In the genomic region with DNA sequence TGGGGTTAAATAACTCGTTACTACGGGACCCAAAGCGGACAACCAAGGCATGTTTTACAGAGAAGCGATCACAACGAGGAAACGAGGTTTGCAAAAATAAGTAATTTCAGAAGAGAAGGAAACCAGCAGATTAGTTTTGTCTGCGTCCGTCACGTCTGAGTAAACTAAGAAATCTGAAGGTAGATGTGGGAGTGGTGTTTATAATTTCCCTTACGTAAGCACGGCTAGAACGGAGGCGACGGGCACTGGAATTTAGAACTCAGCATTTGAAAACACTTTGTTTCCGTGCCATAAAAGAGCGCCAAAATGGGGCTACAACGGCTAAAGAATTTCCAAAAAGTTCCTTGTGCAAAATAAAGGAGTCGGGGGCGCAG, we compare ENCODE assay signal across 8 cellular contexts. TPM values are rescaled to one million over a fixed set of nuclear protein-coding genes. Genes with fewer than 3 reads are reported as not detected.
DNase-seq lines count a peak whose midpoint lies in the region; ATAC-seq, FAIRE-seq and TF ChIP-seq lines count a peak whose summit lies in the region.

No MANE protein-coding gene starts in this region.

- H3K23ac ChIP-seq in IMR-90 (ENCODE audit: low read depth, low read length), result 0 out of 2 replicates have a peak overlapping the region, but pooled peaks have one; percentile 21

- no peak overlapping the region for H3K18ac ChIP-seq in IMR-90 (ENCODE audit: low read depth, low read length)

- H2BK120ac ChIP-seq in IMR-90 (ENCODE audit: low read depth, low read length), result no peak overlapping the region

- WGBS in IMR-90 (ENCODE audit: extremely low coverage in 2 of 2, insufficient read length in 1 of 2), 2 experiments, result 0% methylated on average over 9 of the region's 19 CpGs; no CpG with 5 or more reads in 1 of the 2 experiments

- H2BK20ac ChIP-seq in IMR-90 (ENCODE audit: low read depth, low read length), result no peak overlapping the region

- no peak for FAIRE-seq in endothelial cell of umbilical vein (lab: Jason Lieb, UNC)

- TF ChIP-seq POLR2A in IMR-90 (IDR thresholded peaks at IDR 0.05; ENCODE audit: low read depth, low read length) (peak; percentile 0; the same call in 1 of the 2 replicates), endothelial cell of umbilical vein (IDR thresholded peaks at IDR 0.05; ENCODE audit: low read depth, low read length) (no peak)

- no peak overlapping the region for H2AK5ac ChIP-seq in IMR-90 (ENCODE audit: low read depth, low read length)

- H3K56ac ChIP-seq in IMR-90 (ENCODE audit: extremely low read depth, insufficient read depth, low read length), result peak overlapping the region; percentile 31

- BruUV-seq in IMR-90 (replicated peaks; lab: Mats Ljungman, UMichigan), result no TSS peak
- BruUV-seq in endothelial cell of umbilical vein (replicated peaks; lab: Mats Ljungman, UMichigan), result TSS peak; percentile 80

- no peaks in the 10 kb centered on the region; the same call in 1 of the 2 replicates for H3K9me1 ChIP-seq in IMR-90 (ENCODE audit: insufficient read depth, low read length)
- no peaks in the 10 kb centered on the region for H3K9me1 ChIP-seq in endothelial cell of umbilical vein (replicated peaks; ENCODE audit: control insufficient read depth, extremely low read depth, insufficient read depth, low read length)

- peak; percentile 10 for DNase-seq in GM03348 (ENCODE audit: low spot score)
- DNase-seq in IMR-90, result peak; percentile 2
- peak; percentile 60 for DNase-seq in activated CD4-positive, alpha-beta T cell treated with anti-CD3 and anti-CD28 coated beads for 4 hours
- DNase-seq in endothelial cell of umbilical vein (ENCODE audit: low read depth, low spot score), result peak; percentile 46
- DNase-seq in natural killer cell, result no peak
- no peak for DNase-seq in upper lobe of right lung
- DNase-seq in DMS153 treated with DMSO at 0.1 percent for 48 hours (lab: John Stamatoyannopoulos, UW; ENCODE audit: unreplicated experiment), result no peak

- no peak overlapping the region for H2BK15ac ChIP-seq in IMR-90 (ENCODE audit: low read depth, low read length)

- in situ Hi-C loops in IMR-90 (cut with MboI; ENCODE audit: low sequenced_read_pairs), result no loop called here

- no peak overlapping the region for H4K91ac ChIP-seq in IMR-90 (ENCODE audit: insufficient read depth, low read depth, low read length)

- H3K27me3 ChIP-seq in IMR-90 (ENCODE audit: control insufficient read depth, insufficient read depth, low read length) (no peaks in the 10 kb centered on the region), endothelial cell of umbilical vein (ENCODE audit: control insufficient read depth in 2 of 2, insufficient read depth in 2 of 2, low read length in 2 of 2) (no peaks in the 10 kb centered on the region), upper lobe of right lung (no peaks in the 10 kb centered on the region)

- H3K4me2 ChIP-seq in IMR-90 (ENCODE audit: low read depth, low read length), result peak overlapping the region; percentile 56
- peak overlapping the region; percentile 91 for H3K4me2 ChIP-seq in endothelial cell of umbilical vein (ENCODE audit: insufficient read depth, low read length)

- no peaks in the 10 kb centered on the region for H3K9me3 Mint-ChIP-seq in natural killer cell

- H3K27ac ChIP-seq in IMR-90 (ENCODE audit: insufficient read depth, low read length), result peak overlapping the region; percentile 39; the same call in 1 of the 2 replicates
- peak overlapping the region; percentile 19 for H3K27ac ChIP-seq in endothelial cell of umbilical vein (ENCODE audit: insufficient read depth, low read depth, low read length)
- H3K27ac ChIP-seq in upper lobe of right lung, result peak overlapping the region; percentile 90

- no peak overlapping the region for H2BK5ac ChIP-seq in IMR-90 (ENCODE audit: low read depth, low read length, poor library complexity, severe bottlenecking)

- no peak for TF ChIP-seq CTCF in IMR-90 (conservative IDR thresholded peaks at IDR 0.05; ENCODE audit: low read depth, low read length)
- TF ChIP-seq CTCF in endothelial cell of umbilical vein (IDR thresholded peaks at IDR 0.05; ENCODE audit: extremely low read depth in 1 of 2, insufficient read depth in 1 of 2, low read depth in 1 of 2, low read length in 2 of 2), result no peak
- TF ChIP-seq CTCF in natural killer cell (IDR thresholded peaks at IDR 0.05), result no peak
- TF ChIP-seq CTCF in upper lobe of right lung (IDR thresholded peaks at IDR 0.05), result no peak

- H3K4me1 Mint-ChIP-seq in natural killer cell, result peaks cover 26 to 42% of the 10 kb centered on the region in 2 donors

- no peaks in the 10 kb centered on the region for H3K36me3 Mint-ChIP-seq in natural killer cell

- intact Hi-C loops in IMR-90 (cut with micrococcal nuclease), result loop anchor here (2.0 to 5.0 kb wide), 6 partner anchors 57 to 577 kb away; no protein-coding TSS in a partner anchor
- intact Hi-C loops in endothelial cell of umbilical vein (cut with micrococcal nuclease), result loop anchor here (1.0 to 5.0 kb wide), 4 partner anchors 43 to 621 kb away; partner anchors contain the start of gene GLCCI1
- intact Hi-C loops in natural killer cell (cut with micrococcal nuclease), result loop anchor here (1.0 to 5.0 kb wide), 5 partner anchors 43 to 493 kb away; partner anchors contain the start of gene C1GALT1
- intact Hi-C loops in upper lobe of right lung (cut with DNase I), result no loop called here

- no peaks in the 10 kb centered on the region for H3K27me3 Mint-ChIP-seq in natural killer cell (ENCODE audit: low read depth in 2 of 2)

- H3K4me3 ChIP-seq in IMR-90 (ENCODE audit: insufficient read depth, low read depth, low read length) (peak overlapping the region; percentile 78), endothelial cell of umbilical vein (replicated peaks in 1 of 3; ENCODE audit: insufficient read depth in 1 of 3, low read depth in 1 of 3, low read length in 3 of 3) (peak overlapping the region; percentile 66 to 93 (median 79)), upper lobe of right lung (peak overlapping the region; percentile 76)

- H4K20me1 ChIP-seq in IMR-90 (ENCODE audit: insufficient read depth, low read length) (no peaks in the 10 kb centered on the region), endothelial cell of umbilical vein (replicated peaks; ENCODE audit: control insufficient read depth, extremely low read depth, insufficient read depth, low read length) (no peaks in the 10 kb centered on the region)

- peak overlapping the region; percentile 93 for H3K4me3 Mint-ChIP-seq in natural killer cell

- H3K27ac Mint-ChIP-seq in natural killer cell, result peak overlapping the region; percentile 94 to 98

- CTCF ChIA-PET in IMR-90 (lab: Yijun Ruan, JAX) (interaction anchor here (1.0 kb wide), 1 partner anchor 577 kb away, joined by 3 read pairs; no protein-coding TSS in a partner anchor), endothelial cell of umbilical vein (lab: Charles Lee) (interaction anchor here (1.0 to 4.6 kb wide), 5 partner anchors 41 to 656 kb away, joined by 3 to 21 read pairs (median 8); no protein-coding TSS in a partner anchor)

- peak overlapping the region; percentile 96 for H2AFZ ChIP-seq in IMR-90 (replicated peaks; ENCODE audit: low read length, poor library complexity)
- peak overlapping the region; percentile 94 for H2AFZ ChIP-seq in endothelial cell of umbilical vein (ENCODE audit: low read depth, low read length)

- H3K9me3 ChIP-seq in IMR-90 (ENCODE audit: control insufficient read depth, insufficient read depth, low read length) (no peaks in the 10 kb centered on the region), endothelial cell of umbilical vein (replicated peaks; ENCODE audit: control insufficient read depth, insufficient read depth, low read length) (no peaks in the 10 kb centered on the region), upper lobe of right lung (no peaks in the 10 kb centered on the region)

- POLR2A ChIA-PET in IMR-90 (lab: Charles Lee; ENCODE audit: unreplicated experiment), result no interaction called here
- POLR2A ChIA-PET in endothelial cell of umbilical vein (lab: Charles Lee), result no interaction called here

- ATAC-seq in IMR-90 (ENCODE audit: low read depth), result no peak
- peak in 2 of 3 donors; percentile 13 to 22 for ATAC-seq in natural killer cell
- ATAC-seq in upper lobe of right lung, result no peak
- ATAC-seq in GM18861 (IDR thresholded peaks at IDR 0.05; ENCODE audit: unreplicated experiment), result no peak

- no peak overlapping the region for H4K5ac ChIP-seq in IMR-90 (ENCODE audit: low read depth, low read length)

- peak overlapping the region; percentile 50 for H3K4ac ChIP-seq in IMR-90 (ENCODE audit: low read depth, low read length)

- peaks cover 13 to 21% of the 10 kb centered on the region in 2 experiments for H3K79me1 ChIP-seq in IMR-90 (ENCODE audit: low read depth in 1 of 2, low read length in 2 of 2)

- H2AK9ac ChIP-seq in IMR-90 (replicated peaks; ENCODE audit: low read depth, low read length, poor library complexity), result no peak overlapping the region

- dilution Hi-C loops in IMR-90 (cut with HindIII; ENCODE audit: low sequenced_read_pairs, unreplicated experiment), result no loop called here
- dilution Hi-C loops in endothelial cell of umbilical vein (cut with MboI; ENCODE audit: extremely low pct_ligation_motif_present, low sequenced_read_pairs), result no loop called here

- peak overlapping the region; percentile 58; the same call in 1 of the 2 replicates for H3K9ac ChIP-seq in IMR-90 (ENCODE audit: low read depth, low read length)
- peak overlapping the region; percentile 80 for H3K9ac ChIP-seq in endothelial cell of umbilical vein (replicated peaks; ENCODE audit: extremely low read depth, insufficient read depth, low read length)

- H4K8ac ChIP-seq in IMR-90 (ENCODE audit: low read depth in 2 of 2, low read length in 2 of 2), result peak overlapping the region; percentile 49 to 53; a peak in 3 of 4 replicates

- no peaks in the 10 kb centered on the region for H3K4me1 ChIP-seq in IMR-90 (ENCODE audit: control insufficient read depth, insufficient read depth, low read length)
- H3K4me1 ChIP-seq in endothelial cell of umbilical vein (ENCODE audit: control insufficient read depth, extremely low read depth, insufficient read depth, low read length), result peaks cover 8% of the 10 kb centered on the region
- peaks cover 12% of the 10 kb centered on the region for H3K4me1 ChIP-seq in upper lobe of right lung

- H3K36me3 ChIP-seq in IMR-90 (ENCODE audit: control insufficient read depth, insufficient read depth, low read length) (no peaks in the 10 kb centered on the region), endothelial cell of umbilical vein (ENCODE audit: control insufficient read depth in 2 of 2, extremely low read depth in 1 of 2, insufficient read depth in 2 of 2, low read length in 2 of 2) (no peaks in the 10 kb centered on the region), upper lobe of right lung (peaks cover 8% of the 10 kb centered on the region)

- no peak overlapping the region; the same call in 1 of the 2 replicates for H3K14ac ChIP-seq in IMR-90 (replicated peaks; ENCODE audit: low read depth, low read length)

- no peaks in the 10 kb centered on the region for H3K79me2 ChIP-seq in endothelial cell of umbilical vein (ENCODE audit: control insufficient read depth, insufficient read depth, low read length)

- no peak for TF ChIP-seq RAD21 in IMR-90 (IDR thresholded peaks at IDR 0.05; ENCODE audit: low read length)

RNA-seq across cellular contexts. Expression of gene UMAD1, which starts 0.7 kb away (rescaled TPM):
- 5.2 and 9.2 TPM in 2 replicates for total RNA-seq in IMR-90 (2012; rRNA removed)
- polyA plus RNA-seq in IMR-90 (2012; rRNA removed), result 7.6 and 8.4 TPM in 2 replicates
- polyA plus RNA-seq in IMR-90 (2012; cell fraction: cytosol; rRNA removed), result 3.5 and 4.7 TPM in 2 replicates
- polyA plus RNA-seq in IMR-90 (2012; cell fraction: nucleus; rRNA removed; ENCODE audit: low replicate concordance), result 1.0 and 5.6 TPM in 2 replicates
- 6.1 and 6.6 TPM in 2 replicates for total RNA-seq in endothelial cell of umbilical vein
- polyA plus RNA-seq in endothelial cell of umbilical vein, result 3.6 and 5.6 TPM in 2 replicates
- 5.0 and 5.8 TPM in 2 replicates for polyA plus RNA-seq in endothelial cell of umbilical vein (2011; cell fraction: cytosol; rRNA removed)
- 4.4 and 7.7 TPM in 2 replicates for polyA plus RNA-seq in endothelial cell of umbilical vein (2011; cell fraction: nucleus; rRNA removed)
- 2.4 and 4.9 TPM in 2 replicates for polyA plus RNA-seq in endothelial cell of umbilical vein (2012)
- polyA minus RNA-seq in endothelial cell of umbilical vein, result 7.7 and 9.7 TPM in 2 replicates
- polyA minus RNA-seq in endothelial cell of umbilical vein (2011; cell fraction: cytosol; rRNA and poly(A)+ RNA removed), result 8.9 TPM
- polyA minus RNA-seq in endothelial cell of umbilical vein (2011; cell fraction: nucleus; rRNA and poly(A)+ RNA removed), result 10.3 and 11.1 TPM in 2 replicates
- 10 to 100 TPM; 12.3 to 16.5 (median 14.6) TPM for total RNA-seq in natural killer cell
- 18.0 TPM for total RNA-seq in upper lobe of right lung

Comparison
In these comparisons a context has a peak if more than half of its experiments do, and no peak if none do; other contexts are left out.
1. DNase-seq: peak in GM03348 (single experiment), IMR-90 (single experiment), activated CD4-positive, alpha-beta T cell treated with anti-CD3 and anti-CD28 coated beads for 4 hours (2 of 2) and endothelial cell of umbilical vein (single experiment); none in natural killer cell (single experiment), upper lobe of right lung (single experiment) and DMS153 treated with DMSO at 0.1 percent for 48 hours (single experiment).
2. ATAC-seq: peak in natural killer cell (2 of 3); none in IMR-90 (single experiment), upper lobe of right lung (single experiment) and GM18861 (single experiment).
3. H3K27ac ChIP-seq: peak in every context shown above with its lines; median percentile 90 in upper lobe of right lung; 39 in IMR-90; 19 in endothelial cell of umbilical vein.
4. Peak in every context shown above with its lines, with median percentiles within 50 percentile points of each other: H3K4me3 ChIP-seq.